ENCODE assay signal across 1 cellular context in the genomic region with DNA sequence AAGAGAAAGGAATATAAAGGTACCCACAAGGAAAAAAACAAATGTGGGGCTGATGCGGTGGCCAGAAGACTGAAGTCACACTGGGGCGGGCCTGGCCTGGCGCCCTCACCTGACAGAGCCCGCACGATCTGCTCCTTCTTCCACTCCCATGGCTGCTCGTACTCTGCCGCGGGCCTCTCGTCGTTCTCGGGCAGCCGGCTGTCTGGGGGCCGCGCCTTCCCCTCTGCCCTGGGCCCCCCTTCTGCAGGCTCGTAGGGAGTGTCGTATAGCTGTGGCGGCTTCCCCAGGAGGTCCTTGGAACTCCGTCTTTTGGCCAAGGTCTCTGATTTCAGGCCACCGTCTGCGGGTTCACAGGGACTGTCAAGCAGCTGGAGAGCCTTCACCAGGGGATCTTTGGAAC.
TF ChIP-seq lines count a peak whose summit lies in the region.

No MANE protein-coding gene starts in this region.

TF ChIP-seq in GM23338, 12 proteins besides CTCF, POLR2A, EP300 and RAD21 (continued from another document):
- TF ChIP-seq EZH2phosphoT487 (IDR thresholded peaks at IDR 0.05; ENCODE audit: unreplicated experiment): no peak
